ENCODE assay signal across 28 cellular contexts in genomic region chr19:56823956-56824355, GRCh38. TPM values are rescaled to one million over a fixed set of nuclear protein-coding genes. Genes with fewer than 3 reads are reported as not detected.
"Had no signal": no experiment of that assay in that cellular context is flagged by ENCODE, and none has a peak within 500 bp of the region (broad histone marks: within the 10 kb centered on the region; RNA-seq: fewer than 3 reads in every experiment).

No MANE protein-coding gene starts in this region.

- H3K36me3 ChIP-seq: transverse colon, upper lobe of left lung, upper lobe of right lung had no signal

- H3K4me1 Mint-ChIP-seq: stimulated activated effector memory CD8-positive, alpha-beta T cell treated with anti-CD3 and anti-CD28 coated beads, Interleukin-12 subunit alpha, Interleukin-12 subunit beta, amount 100 ng/mL, for 72 hours; stimulated activated memory B cell treated with anti-CD40 and anti-IgM and Interleukin-4, amounts not matched to agents 10 μg/mL and 1 μg/mL and 100 μg/mL, for 72 hours; stimulated activated naive B cell treated with anti-CD40 and anti-IgM and Interleukin-4, amounts not matched to agents 10 μg/mL and 1 μg/mL and 100 μg/mL, for 72 hours; stimulated activated naive CD8-positive, alpha-beta T cell treated with anti-CD3 and anti-CD28 coated beads, Interleukin-15, amount 100 ng/mL, for 72 hours had no signal

- H3K4me3 Mint-ChIP-seq: stimulated activated effector memory CD8-positive, alpha-beta T cell treated with anti-CD3 and anti-CD28 coated beads, Interleukin-12 subunit alpha, Interleukin-12 subunit beta, amount 100 ng/mL, for 72 hours; stimulated activated memory B cell treated with anti-CD40 and anti-IgM and Interleukin-4, amounts not matched to agents 10 μg/mL and 1 μg/mL and 100 μg/mL, for 72 hours; stimulated activated naive B cell treated with anti-CD40 and anti-IgM and Interleukin-4, amounts not matched to agents 10 μg/mL and 1 μg/mL and 100 μg/mL, for 72 hours; stimulated activated naive CD8-positive, alpha-beta T cell treated with anti-CD3 and anti-CD28 coated beads, Interleukin-15, amount 100 ng/mL, for 72 hours; stimulated activated naive CD8-positive, alpha-beta T cell treated with anti-CD3 and anti-CD28 coated beads, Interleukin-15, Interleukin-2, amounts not matched to agents 100 ng/mL and 50 ng/mL, for 24 hours; type B pancreatic cell had no signal

- H3K27me3 Mint-ChIP-seq: stimulated activated memory B cell treated with anti-CD40 and anti-IgM and Interleukin-4, amounts not matched to agents 10 μg/mL and 1 μg/mL and 100 μg/mL, for 72 hours; stimulated activated naive B cell treated with anti-CD40 and anti-IgM and Interleukin-4, amounts not matched to agents 10 μg/mL and 1 μg/mL and 100 μg/mL, for 72 hours; stimulated activated naive CD8-positive, alpha-beta T cell treated with anti-CD3 and anti-CD28 coated beads, Interleukin-15, amount 100 ng/mL, for 72 hours; stimulated activated naive CD8-positive, alpha-beta T cell treated with anti-CD3 and anti-CD28 coated beads, Interleukin-15, Interleukin-2, amounts not matched to agents 100 ng/mL and 50 ng/mL, for 24 hours; type B pancreatic cell had no signal

- H3K27me3 ChIP-seq: stomach, suprapubic skin, testis, thyroid gland, tibial artery, tibial nerve, transverse colon, upper lobe of left lung, upper lobe of right lung, vagina had no signal

- ATAC-seq: stimulated activated effector memory CD8-positive, alpha-beta T cell treated with anti-CD3 and anti-CD28 coated beads, Interleukin-12 subunit alpha, Interleukin-12 subunit beta, amount 100 ng/mL, for 72 hours; stimulated activated memory B cell treated with anti-CD40 and anti-IgM and Interleukin-4, amounts not matched to agents 10 μg/mL and 1 μg/mL and 100 μg/mL, for 72 hours; stimulated activated naive B cell treated with anti-CD40 and anti-IgM and Interleukin-4, amounts not matched to agents 10 μg/mL and 1 μg/mL and 100 μg/mL, for 72 hours; stimulated activated naive CD8-positive, alpha-beta T cell treated with anti-CD3 and anti-CD28 coated beads, Interleukin-15, amount 100 ng/mL, for 72 hours; stimulated activated naive CD8-positive, alpha-beta T cell treated with anti-CD3 and anti-CD28 coated beads, Interleukin-15, Interleukin-2, amounts not matched to agents 100 U/mL and 50 U/mL, for 24 hours; upper lobe of right lung had no signal

- FAIRE-seq: urothelium cell line had no signal

- H3K9me3 ChIP-seq: suprapubic skin, testis, thoracic aorta, thyroid gland, tibial artery, upper lobe of left lung, upper lobe of right lung, vagina had no signal

- H3K36me3 Mint-ChIP-seq: stimulated activated effector memory CD8-positive, alpha-beta T cell treated with anti-CD3 and anti-CD28 coated beads, Interleukin-12 subunit alpha, Interleukin-12 subunit beta, amount 100 ng/mL, for 72 hours; stimulated activated memory B cell treated with anti-CD40 and anti-IgM and Interleukin-4, amounts not matched to agents 10 μg/mL and 1 μg/mL and 100 μg/mL, for 72 hours; stimulated activated naive B cell treated with anti-CD40 and anti-IgM and Interleukin-4, amounts not matched to agents 10 μg/mL and 1 μg/mL and 100 μg/mL, for 72 hours; type B pancreatic cell had no signal

- DNase-seq: stimulated activated CD4-positive, alpha-beta T cell treated with anti-CD3 and anti-CD28 coated beads, Interleukin-2, amount 100 ng/mL, for 48 hours; stimulated activated CD4-positive, alpha-beta T cell treated with anti-CD3 and anti-CD28 coated beads, Interleukin-4, amount 100 ng/mL, for 1 hour; stimulated activated CD4-positive, alpha-beta T cell treated with anti-CD3 and anti-CD28 coated beads, Interleukin-4, amount 100 ng/mL, for 24 hours; stimulated activated CD4-positive, alpha-beta T cell treated with anti-CD3 and anti-CD28 coated beads, Interleukin-4, amount 100 ng/mL, for 4 hours; stimulated activated CD8-positive, alpha-beta memory T cell treated with anti-CD3 and anti-CD28 coated beads, Interleukin-4, amount 100 ng/mL, for 48 hours; stimulated activated naive B cell treated with anti-CD40 and anti-IgM and Interleukin-4, amounts not matched to agents 10 μg/mL and 1 μg/mL and 100 μg/mL, for 72 hours; stimulated activated naive CD4-positive, alpha-beta T cell; stimulated activated naive CD4-positive, alpha-beta T cell treated with Interleukin-2 at 50 U/mL for 16 hours; stimulated activated naive CD8-positive, alpha-beta T cell treated with anti-CD3 and anti-CD28 coated beads, Interleukin-15, amount 100 ng/mL, for 72 hours; stimulated activated naive CD8-positive, alpha-beta T cell treated with anti-CD3 and anti-CD28 coated beads, Interleukin-15, Interleukin-2, amounts not matched to agents 100 U/mL and 50 U/mL, for 24 hours; stomach; substantia nigra; testis; thyroid gland; tibial artery; transverse colon; trophoblast cell; upper lobe of left lung; upper lobe of right lung had no signal

- H3K27ac ChIP-seq: stomach, suprapubic skin, testis, thoracic aorta, thyroid gland, tibial artery, tibial nerve, transverse colon, upper lobe of left lung, upper lobe of right lung, vagina had no signal

- H3K4me3 ChIP-seq: stomach, suprapubic skin, testis, thoracic aorta, thyroid gland, tibial artery, tibial nerve, transverse colon, upper lobe of left lung, upper lobe of right lung, vagina had no signal

- H3K4me1 ChIP-seq: stomach, suprapubic skin, thyroid gland, tibial artery, tibial nerve, transverse colon, upper lobe of left lung, upper lobe of right lung, vagina had no signal

- H3K27ac Mint-ChIP-seq: stimulated activated effector memory CD8-positive, alpha-beta T cell treated with anti-CD3 and anti-CD28 coated beads, Interleukin-12 subunit alpha, Interleukin-12 subunit beta, amount 100 ng/mL, for 72 hours; stimulated activated memory B cell treated with anti-CD40 and anti-IgM and Interleukin-4, amounts not matched to agents 10 μg/mL and 1 μg/mL and 100 μg/mL, for 72 hours; stimulated activated naive B cell treated with anti-CD40 and anti-IgM and Interleukin-4, amounts not matched to agents 10 μg/mL and 1 μg/mL and 100 μg/mL, for 72 hours; stimulated activated naive CD8-positive, alpha-beta T cell treated with anti-CD3 and anti-CD28 coated beads, Interleukin-15, Interleukin-2, amounts not matched to agents 100 ng/mL and 50 ng/mL, for 24 hours; type B pancreatic cell had no signal

RNA-seq across cellular contexts. Expression of gene ZIM2, which starts 16.6 kb away (rescaled TPM):
- total RNA-seq: tibial nerve, upper lobe of right lung had no signal
